Comparison of ENCODE assay signal across 1 cellular context in genomic region chr2:221529177-221529942, GRCh38.
TF ChIP-seq lines count a peak whose summit lies in the region.

No MANE protein-coding gene starts in this region.

TF ChIP-seq in IMR-90, 13 proteins besides CTCF, POLR2A, EP300 and RAD21:
- TF ChIP-seq MAZ (IDR thresholded peaks at IDR 0.05; ENCODE audit: borderline replicate concordance, low read depth, low read length) (no peak), CHD1 (IDR thresholded peaks at IDR 0.05; ENCODE audit: low read depth, low read length) (no peak), MXI1 (IDR thresholded peaks at IDR 0.05; ENCODE audit: borderline replicate concordance, low read depth, low read length) (no peak), MAFK (IDR thresholded peaks at IDR 0.05; ENCODE audit: low read depth, low read length) (no peak), BHLHE40 (IDR thresholded peaks at IDR 0.05; ENCODE audit: low read depth, low read length) (no peak)
